8 cellular contexts compared by ENCODE assay signal in the genomic region with DNA sequence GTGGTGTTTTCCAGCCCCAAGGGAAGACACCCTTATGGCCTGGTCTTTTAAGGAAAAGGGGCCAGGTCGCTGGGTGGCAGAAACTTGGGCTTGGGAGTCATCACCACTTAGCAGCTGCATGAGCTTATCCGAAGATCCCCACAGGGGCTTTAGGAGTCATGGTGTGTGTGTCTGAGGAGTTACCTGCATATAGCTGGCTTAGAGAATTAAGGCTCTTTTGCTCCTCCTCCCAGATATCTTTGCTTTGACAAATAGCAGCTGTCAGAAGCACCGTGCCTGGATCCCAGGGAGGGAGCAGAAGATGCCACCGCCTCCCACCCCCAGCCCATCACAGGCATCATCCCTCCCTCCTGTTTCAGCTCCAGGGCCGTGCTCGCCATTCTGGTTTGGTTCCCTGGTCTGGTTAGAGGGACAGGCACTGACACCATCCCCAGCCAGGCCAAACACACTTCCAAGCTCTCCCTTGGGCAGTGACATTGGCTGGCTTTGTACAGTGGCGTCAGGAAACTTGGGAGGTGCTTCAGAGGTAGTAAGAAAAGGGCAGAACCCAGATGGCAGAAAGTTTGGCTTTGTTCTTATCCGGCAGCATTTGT. TPM values are rescaled to one million over a fixed set of nuclear protein-coding genes. Genes with fewer than 3 reads are reported as not detected.
DNase-seq lines count a peak whose midpoint lies in the region; ATAC-seq, FAIRE-seq and TF ChIP-seq lines count a peak whose summit lies in the region.
"Had no signal": no experiment of that assay in that cellular context is flagged by ENCODE, and none has a peak within 500 bp of the region (broad histone marks: within the 10 kb centered on the region; RNA-seq: fewer than 3 reads in every experiment).

No MANE protein-coding gene starts in this region.

- intact Hi-C loops in IMR-90 (cut with micrococcal nuclease) (no loop called here), sigmoid colon (cut with DNase I) (no loop called here)

- no peak for ATAC-seq in IMR-90 (ENCODE audit: low read depth)

- H3K9me1 ChIP-seq in IMR-90 (ENCODE audit: insufficient read depth, low read length) = peaks cover 19% of the 10 kb centered on the region

- FAIRE-seq in D721Med (lab: Jason Lieb, UNC) (no peak), H1 (lab: Jason Lieb, UNC) (no peak)
- FAIRE-seq: frontal cortex had no signal

- H2AFZ ChIP-seq in IMR-90 (replicated peaks; ENCODE audit: low read length, poor library complexity) (no peak overlapping the region), H1 (ENCODE audit: low read length) (no peak overlapping the region), Karpas-422 (ENCODE audit: low read length) (no peak overlapping the region)

- H2BK5ac ChIP-seq in IMR-90 (ENCODE audit: low read depth, low read length, poor library complexity, severe bottlenecking) = no peak overlapping the region
- H2BK5ac ChIP-seq in H1 (ENCODE audit: low read depth, low read length) = no peak overlapping the region

- H3K4ac ChIP-seq in IMR-90 (ENCODE audit: low read depth, low read length) (0 out of 2 replicates have a peak overlapping the region, but pooled peaks have one; percentile 12), H1 (replicated peaks; ENCODE audit: insufficient read length, low read depth, low read length) (no peak overlapping the region)

- no peak overlapping the region for H3K56ac ChIP-seq in IMR-90 (ENCODE audit: extremely low read depth, insufficient read depth, low read length)
- no peak overlapping the region for H3K56ac ChIP-seq in H1 (replicated peaks; ENCODE audit: insufficient read length, low read depth, low read length)

- H3K14ac ChIP-seq in IMR-90 (replicated peaks; ENCODE audit: low read depth, low read length) = 0 out of 2 replicates have a peak overlapping the region, but pooled peaks have one; percentile 53
- H3K14ac ChIP-seq in H1 (ENCODE audit: insufficient read length) = no peak overlapping the region

- H4K5ac ChIP-seq in IMR-90 (ENCODE audit: low read depth, low read length) = no peak overlapping the region
- H4K5ac ChIP-seq in H1 (ENCODE audit: insufficient read length, low read depth, low read length) = no peak overlapping the region

- peak overlapping the region; percentile 74 for H2AK9ac ChIP-seq in IMR-90 (replicated peaks; ENCODE audit: low read depth, low read length, poor library complexity)

- TF ChIP-seq RAD21 in IMR-90 (IDR thresholded peaks at IDR 0.05; ENCODE audit: low read length) (no peak), H1 (IDR thresholded peaks at IDR 0.05 in 1 of 2, conservative IDR thresholded peaks at IDR 0.05 in 1 of 2; ENCODE audit: low read depth in 2 of 2, low read length in 2 of 2) (no peak)

- H3K9ac ChIP-seq in IMR-90 (ENCODE audit: low read depth, low read length) (no peak overlapping the region), H1 (replicated peaks in 1 of 4; ENCODE audit: extremely low read depth in 1 of 4, low read depth in 3 of 4, low read length in 3 of 4) (no peak overlapping the region; a peak in 1 of 7 replicates), Karpas-422 (ENCODE audit: low read length) (no peak overlapping the region)

- TF ChIP-seq POLR2A in IMR-90 (IDR thresholded peaks at IDR 0.05; ENCODE audit: low read depth, low read length) = no peak
- no peak for TF ChIP-seq POLR2A in H1 (IDR thresholded peaks at IDR 0.05; ENCODE audit: control extremely low read depth in 1 of 2, low read depth in 2 of 2, low read length in 2 of 2)
- no peak for TF ChIP-seq POLR2A in sigmoid colon (IDR thresholded peaks at IDR 0.05)

- H3K4me2 ChIP-seq in IMR-90 (ENCODE audit: low read depth, low read length) (no peak overlapping the region), H1 (ENCODE audit: insufficient read depth in 1 of 2, low read depth in 2 of 2, low read length in 2 of 2) (no peak overlapping the region), Karpas-422 (ENCODE audit: low read depth, low read length, poor library complexity, severe bottlenecking) (no peak overlapping the region)

- BruUV-seq in IMR-90 (replicated peaks; lab: Mats Ljungman, UMichigan) = no TSS peak

- H3K79me2 ChIP-seq in H1 (ENCODE audit: control insufficient read depth in 1 of 2, insufficient read depth in 2 of 2, low read length in 2 of 2) (peaks cover 0 to 25% of the 10 kb centered on the region in 2 experiments; a peak in 1 of 4 replicates), Karpas-422 (ENCODE audit: low read length) (no peaks in the 10 kb centered on the region)

- H3K36me3 ChIP-seq in IMR-90 (ENCODE audit: control insufficient read depth, insufficient read depth, low read length) = peaks cover 10% of the 10 kb centered on the region; the same call in 1 of the 2 replicates
- H3K36me3 ChIP-seq in H1 (ENCODE audit: control insufficient read depth in 2 of 4, insufficient read depth in 4 of 4, low read length in 3 of 4) = peaks cover 0 to 2% (median 0%) of the 10 kb centered on the region in 4 experiments; a peak in 1 of 8 replicates
- peaks cover 0 to 5% (median 2%) of the 10 kb centered on the region in 4 donors for H3K36me3 ChIP-seq in sigmoid colon
- H3K36me3 ChIP-seq in Karpas-422 (ENCODE audit: insufficient read depth, low read length) = no peaks in the 10 kb centered on the region

- TF ChIP-seq CTCF in D721Med (IDR thresholded peaks at IDR 0.05; ENCODE audit: insufficient read depth, missing control alignments) = no peak
- TF ChIP-seq CTCF in IMR-90 (conservative IDR thresholded peaks at IDR 0.05; ENCODE audit: low read depth, low read length) = no peak
- TF ChIP-seq CTCF in H1 (IDR thresholded peaks at IDR 0.05; ENCODE audit: control extremely low read depth in 1 of 3, insufficient read depth in 1 of 3, low read depth in 1 of 3, low read length in 3 of 3) = no peak
- TF ChIP-seq CTCF in sigmoid colon (IDR thresholded peaks at IDR 0.05) = no peak

- H3K9me3 ChIP-seq in IMR-90 (ENCODE audit: control insufficient read depth, insufficient read depth, low read length) = no peaks in the 10 kb centered on the region
- no peaks in the 10 kb centered on the region for H3K9me3 ChIP-seq in H1 (ENCODE audit: insufficient read depth in 2 of 2, low read depth in 1 of 2, low read length in 1 of 2)
- H3K9me3 ChIP-seq in sigmoid colon = no peaks in the 10 kb centered on the region
- H3K9me3 ChIP-seq in Karpas-422 (ENCODE audit: low read length) = no peaks in the 10 kb centered on the region

- CTCF ChIA-PET in IMR-90 (lab: Yijun Ruan, JAX) = no interaction called here
- CTCF ChIA-PET in H1 (lab: Charles Lee; ENCODE audit: partially characterized antibody) = interaction anchor here (0.6 to 8.0 kb wide), 11 partner anchors 12 to 893 kb away, joined by 3 to 133 read pairs (median 5); a partner anchor contains a TSS

- DNase-seq in D721Med (ENCODE audit: insufficient read length, low spot score) (peak; percentile 42), IMR-90 (no peak), H1 (ENCODE audit: low read depth in 1 of 2, low spot score in 2 of 2) (no peak), sigmoid colon (no peak), NCI-H128 (lab: John Stamatoyannopoulos, UW; ENCODE audit: unreplicated experiment) (no peak), NCI-H1092 treated with DMSO at 0.1 percent for 48 hours (lab: John Stamatoyannopoulos, UW) (no peak), Karpas-422 (no peak)

- H2BK20ac ChIP-seq in IMR-90 (ENCODE audit: low read depth, low read length) (no peak overlapping the region), H1 (ENCODE audit: low read length) (no peak overlapping the region)

- H2BK12ac ChIP-seq in H1 (ENCODE audit: low read depth, low read length) = peak overlapping the region; percentile 91; the same call in 1 of the 2 replicates

- H2AK5ac ChIP-seq in IMR-90 (ENCODE audit: low read depth, low read length) (0 out of 2 replicates have a peak overlapping the region, but pooled peaks have one; percentile 59), H1 (ENCODE audit: low read depth, low read length) (no peak overlapping the region)

- H4K91ac ChIP-seq in IMR-90 (ENCODE audit: insufficient read depth, low read depth, low read length) (no peak overlapping the region), H1 (replicated peaks; ENCODE audit: insufficient read length, low read length) (no peak overlapping the region)

- no peak overlapping the region for H3K18ac ChIP-seq in IMR-90 (ENCODE audit: low read depth, low read length)
- H3K18ac ChIP-seq in H1 (ENCODE audit: extremely low read depth, low read length) = no peak overlapping the region

- no peaks in the 10 kb centered on the region for H4K20me1 ChIP-seq in IMR-90 (ENCODE audit: insufficient read depth, low read length)
- peaks cover 10 to 15% of the 10 kb centered on the region in 2 experiments for H4K20me1 ChIP-seq in H1 (replicated peaks in 1 of 2; ENCODE audit: control insufficient read depth in 1 of 2, insufficient read depth in 2 of 2, low read length in 2 of 2)
- no peaks in the 10 kb centered on the region for H4K20me1 ChIP-seq in Karpas-422 (ENCODE audit: insufficient read depth, low read depth, low read length)

- H4K8ac ChIP-seq in IMR-90 (ENCODE audit: low read depth in 2 of 2, low read length in 2 of 2) (peak overlapping the region in 1 of 2 experiments; percentile 64; a peak in 2 of 4 replicates), H1 (ENCODE audit: extremely low read depth, insufficient read depth, low read length) (no peak overlapping the region)

- no peaks in the 10 kb centered on the region for H3K27me3 ChIP-seq in IMR-90 (ENCODE audit: control insufficient read depth, insufficient read depth, low read length)
- no peaks in the 10 kb centered on the region for H3K27me3 ChIP-seq in H1 (replicated peaks in 1 of 4; ENCODE audit: control insufficient read depth in 3 of 4, extremely low read depth in 1 of 4, insufficient read depth in 3 of 4, low read length in 3 of 4)
- H3K27me3 ChIP-seq in sigmoid colon = no peaks in the 10 kb centered on the region
- H3K27me3 ChIP-seq in Karpas-422 (ENCODE audit: low read length) = no peaks in the 10 kb centered on the region

- H3K79me1 ChIP-seq in IMR-90 (ENCODE audit: low read depth in 1 of 2, low read length in 2 of 2) (peaks cover 10 to 34% of the 10 kb centered on the region in 2 experiments), H1 (ENCODE audit: low read depth, low read length) (peaks cover 22% of the 10 kb centered on the region)

- H2BK120ac ChIP-seq in IMR-90 (ENCODE audit: low read depth, low read length) = no peak overlapping the region
- no peak overlapping the region for H2BK120ac ChIP-seq in H1 (replicated peaks; ENCODE audit: low read depth, low read length)

- no peak overlapping the region for H3K4me3 ChIP-seq in IMR-90 (ENCODE audit: insufficient read depth, low read depth, low read length)
- no peak overlapping the region for H3K4me3 ChIP-seq in H1 (ENCODE audit: extremely low read depth in 1 of 4, insufficient read depth in 2 of 4, low read depth in 3 of 4, low read length in 4 of 4)
- H3K4me3 ChIP-seq in sigmoid colon = no peak overlapping the region
- H3K4me3 ChIP-seq in Karpas-422 (ENCODE audit: low read length) = no peak overlapping the region

- no peaks in the 10 kb centered on the region for H3K9me2 ChIP-seq in Karpas-422 (replicated peaks; ENCODE audit: insufficient read depth, low read length)

- H3K27ac ChIP-seq in IMR-90 (ENCODE audit: insufficient read depth, low read length) = no peak overlapping the region
- H3K27ac ChIP-seq in H1 (ENCODE audit: low read depth, low read length) = 0 out of 2 replicates have a peak overlapping the region, but pooled peaks have one; percentile 32
- peak overlapping the region in 3 of 4 donors; percentile 49 to 60 (median 53) for H3K27ac ChIP-seq in sigmoid colon
- H3K27ac ChIP-seq in Karpas-422 (ENCODE audit: low read length) = no peak overlapping the region

- dilution Hi-C loops in IMR-90 (cut with HindIII; ENCODE audit: low sequenced_read_pairs, unreplicated experiment) = no loop called here

- POLR2A ChIA-PET in IMR-90 (lab: Charles Lee; ENCODE audit: unreplicated experiment) = interaction anchor here (0.7 kb wide), 1 partner anchor 112 kb away, joined by 4 read pairs; no protein-coding TSS in a partner anchor
- POLR2A ChIA-PET in H1 (lab: Charles Lee; ENCODE audit: partially characterized antibody) = interaction anchor here (0.5 to 5.0 kb wide), 3 partner anchors 11 to 106 kb away, joined by 3 to 42 read pairs (median 3); no protein-coding TSS in a partner anchor

- TF ChIP-seq EP300 in H1 (IDR thresholded peaks at IDR 0.05; ENCODE audit: borderline replicate concordance in 1 of 2, low read depth in 2 of 2, low read length in 2 of 2) (no peak), sigmoid colon (IDR thresholded peaks at IDR 0.05) (no peak)

- WGBS in IMR-90 (ENCODE audit: extremely low coverage in 2 of 2, insufficient read length in 1 of 2), 2 experiments = 76% methylated on average over 3 of the region's 8 CpGs; no CpG with 5 or more reads in 1 of the 2 experiments
- 78% methylated on average over 7 of the region's 8 CpGs; no CpG with 5 or more reads in 1 of the 2 experiments for WGBS in H1 (ENCODE audit: extremely low coverage in 1 of 2, insufficient coverage in 1 of 2, insufficient read length in 1 of 2, insufficient replicate concordance in 2 of 2, low coverage in 1 of 2, low lambda C conversion rate in 2 of 2, missing lambda C conversion rate in 1 of 2), 2 experiments
- 79 to 86% methylated on average over 8 of the region's 8 CpGs for WGBS in sigmoid colon, 2 donors

- H2BK15ac ChIP-seq in IMR-90 (ENCODE audit: low read depth, low read length) (no peak overlapping the region), H1 (ENCODE audit: low read length) (no peak overlapping the region; the same call in 1 of the 2 replicates)

- no peaks in the 10 kb centered on the region; the same call in 1 of the 2 replicates for H3K23me2 ChIP-seq in H1 (ENCODE audit: low read depth, low read length)

- H3K23ac ChIP-seq in IMR-90 (ENCODE audit: low read depth, low read length) (no peak overlapping the region), H1 (ENCODE audit: insufficient read length) (no peak overlapping the region)

- in situ Hi-C loops in IMR-90 (cut with MboI; ENCODE audit: low sequenced_read_pairs) = no loop called here

- H3K4me1 ChIP-seq in IMR-90 (ENCODE audit: control insufficient read depth, insufficient read depth, low read length) = peaks cover 10% of the 10 kb centered on the region; the same call in 1 of the 2 replicates
- H3K4me1 ChIP-seq in H1 (replicated peaks in 1 of 4; ENCODE audit: control insufficient read depth in 3 of 4, insufficient read depth in 4 of 4, low read length in 3 of 4) = peaks cover 9 to 46% (median 32%) of the 10 kb centered on the region in 4 experiments
- H3K4me1 ChIP-seq in sigmoid colon = peaks cover 0 to 67% (median 50%) of the 10 kb centered on the region in 4 donors
- H3K4me1 ChIP-seq in Karpas-422 (ENCODE audit: low read length) = peaks cover 14% of the 10 kb centered on the region

RNA-seq across cellular contexts. Expression of a gene that starts 17.4 kb away (rescaled TPM):
- under 0.01 TPM in 1 of 2 replicates, not detected in the other for total RNA-seq in IMR-90 (2012; rRNA removed)
- 0.23 and 0.26 TPM in 2 replicates for polyA plus RNA-seq in IMR-90 (2012; rRNA removed)
- 0.16 and 0.29 TPM in 2 replicates for polyA plus RNA-seq in IMR-90 (2012; cell fraction: cytosol; rRNA removed)
- polyA plus RNA-seq in IMR-90 (2012; cell fraction: nucleus; rRNA removed; ENCODE audit: low replicate concordance) = 0.78 and 1.1 TPM in 2 replicates
- 14.7 and 14.9 TPM in 2 replicates for total RNA-seq in H1 (2021; fragmentation: NEBNext Ultra II Directional; extraction: Animal tissue kit (Norgen Biotek cat#: 25700))
- polyA plus RNA-seq in H1 (2011; rRNA removed) = 18.2 and 43.1 TPM in 2 replicates
- 35.2 TPM for polyA plus RNA-seq in H1 (2011; cell fraction: cytosol; rRNA removed)
- polyA plus RNA-seq in H1 (2011; cell fraction: nucleus; rRNA removed) = 71.5 TPM
- polyA plus RNA-seq in H1 (2012, experiment 1 of 2) = 7.7 to 14.3 TPM (median 11.1 TPM) in 4 replicates
- 8.7 TPM for polyA plus RNA-seq in H1 (2012, experiment 2 of 2)
- 1.8 TPM for polyA plus RNA-seq in H1 (2013, experiment 1 of 2)
- polyA plus RNA-seq in H1 (2013, experiment 2 of 2) = 1.2 TPM
- polyA minus RNA-seq in H1 (2011; rRNA and poly(A)+ RNA removed) = 6.8 and 8.6 TPM in 2 replicates
- polyA minus RNA-seq in H1 (2011; cell fraction: cytosol; rRNA and poly(A)+ RNA removed) = 18.0 TPM
- polyA minus RNA-seq in H1 (2011; cell fraction: nucleus; rRNA and poly(A)+ RNA removed) = 38.5 TPM
- total RNA-seq in sigmoid colon = 1 to 10 TPM; 2.5 to 7.6 (median 7.3) TPM
- 100 to 1,000 TPM in 1 of 3 donors, 10 to 100 TPM in 2; 66.1 to 114 (median 78.0) TPM for polyA plus RNA-seq in sigmoid colon
- total RNA-seq in Karpas-422 (2014; rRNA removed; shearing (Covaris generic); ENCODE audit: low replicate concordance) = 0.79 TPM in 1 of 2 replicates, not detected in the other

RNA-seq across cellular contexts. Expression of a gene that starts 49.2 kb away (rescaled TPM):
- total RNA-seq in IMR-90 (2012; rRNA removed) (16.0 and 16.9 TPM in 2 replicates), sigmoid colon (10 to 100 TPM in 3 of 4 donors, 1 to 10 TPM in 1; 9.2 to 17.5 (median 15.4) TPM)
- polyA plus RNA-seq in IMR-90 (2012; rRNA removed) (3.7 and 3.8 TPM in 2 replicates), H1 (2011; rRNA removed) (2.2 and 4.0 TPM in 2 replicates), sigmoid colon (1 to 10 TPM in 2 of 3 donors, under 1 TPM in 1; 0.60 to 4.0 (median 2.3) TPM)
- polyA plus RNA-seq in IMR-90 (2012; cell fraction: cytosol; rRNA removed) = 1.3 and 1.8 TPM in 2 replicates
- 0.61 and 2.5 TPM in 2 replicates for polyA plus RNA-seq in IMR-90 (2012; cell fraction: nucleus; rRNA removed; ENCODE audit: low replicate concordance)
- total RNA-seq in H1 (2021; fragmentation: NEBNext Ultra II Directional; extraction: Animal tissue kit (Norgen Biotek cat#: 25700)) = 11.2 and 12.2 TPM in 2 replicates
- 4.0 TPM for polyA plus RNA-seq in H1 (2011; cell fraction: cytosol; rRNA removed)
- 4.3 TPM for polyA plus RNA-seq in H1 (2011; cell fraction: nucleus; rRNA removed)
- 5.4 to 6.7 TPM (median 5.6 TPM) in 4 replicates for polyA plus RNA-seq in H1 (2012, experiment 1 of 2)
- 0.64 TPM for polyA plus RNA-seq in H1 (2012, experiment 2 of 2)
- polyA plus RNA-seq in H1 (2013, experiment 1 of 2) = 5.5 TPM
- 5.5 TPM for polyA plus RNA-seq in H1 (2013, experiment 2 of 2)
- 9.4 and 15.2 TPM in 2 replicates for polyA minus RNA-seq in H1 (2011; rRNA and poly(A)+ RNA removed)
- 12.6 TPM for polyA minus RNA-seq in H1 (2011; cell fraction: cytosol; rRNA and poly(A)+ RNA removed)
- 19.2 TPM for polyA minus RNA-seq in H1 (2011; cell fraction: nucleus; rRNA and poly(A)+ RNA removed)
- 7.9 and 23.0 TPM in 2 replicates for total RNA-seq in Karpas-422 (2014; rRNA removed; shearing (Covaris generic); ENCODE audit: low replicate concordance)

Comparison
In these comparisons a context has a peak if more than half of its experiments do, and no peak if none do; other contexts are left out.
1. H3K27ac ChIP-seq: peak in H1 (single experiment) and sigmoid colon (3 of 4); none in IMR-90 (single experiment) and Karpas-422 (single experiment).